Comparison of ENCODE assay signal across 1 cellular context in the genomic region with DNA sequence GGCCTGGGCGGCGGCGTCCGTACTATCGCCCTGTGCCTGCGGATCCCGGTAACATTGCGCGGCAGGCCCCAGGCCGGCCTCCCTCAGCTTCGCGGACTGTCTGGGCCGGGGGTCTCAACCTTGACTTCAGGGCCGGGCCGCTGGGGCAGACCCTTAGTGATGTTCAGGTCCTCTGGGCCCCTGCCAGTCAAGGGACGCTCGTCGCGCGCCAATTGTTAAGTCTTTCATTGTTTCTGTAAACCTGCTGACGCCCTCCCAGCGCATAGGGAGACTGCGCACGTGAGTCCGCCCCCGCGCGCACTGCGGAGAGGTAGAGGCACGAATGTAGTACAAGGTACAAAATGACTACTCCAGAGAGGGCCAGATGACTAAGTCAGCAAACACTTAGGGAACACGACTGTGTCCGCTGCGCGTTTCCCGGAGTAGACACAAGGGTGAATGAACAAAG.
A peak's percentile ranks its signal among the peaks of the same experiment; 100 is the strongest.
TF ChIP-seq lines count a peak whose summit lies in the region.

No MANE protein-coding gene starts in this region.

TF ChIP-seq in H1, 55 proteins besides CTCF, POLR2A, EP300 and RAD21:
- TF ChIP-seq, protein P1, sequence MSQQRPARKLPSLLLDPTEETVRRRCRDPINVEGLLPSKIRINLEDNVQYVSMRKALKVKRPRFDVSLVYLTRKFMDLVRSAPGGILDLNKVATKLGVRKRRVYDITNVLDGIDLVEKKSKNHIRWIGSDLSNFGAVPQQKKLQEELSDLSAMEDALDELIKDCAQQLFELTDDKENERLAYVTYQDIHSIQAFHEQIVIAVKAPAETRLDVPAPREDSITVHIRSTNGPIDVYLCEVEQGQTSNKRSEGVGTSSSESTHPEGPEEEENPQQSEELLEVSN (IDR thresholded peaks at IDR 0.05) = peak; percentile 7; the same call in 1 of the 2 replicates
- TF ChIP-seq EGR1 (IDR thresholded peaks at IDR 0.05; ENCODE audit: borderline replicate concordance, low read depth, low read length) = peak; percentile 75; the same call in 1 of the 2 replicates
- no peak for TF ChIP-seq TAF7 (optimal IDR thresholded peaks at IDR 0.05; ENCODE audit: borderline replicate concordance, low read depth, low read length)
- no peak for TF ChIP-seq SP4 (IDR thresholded peaks at IDR 0.05; ENCODE audit: low read length)
- TF ChIP-seq TBP (IDR thresholded peaks at IDR 0.05; ENCODE audit: low read depth, low read length) = 0 out of 2 replicates have a peak, but pooled peaks have one; percentile 1
- TF ChIP-seq CHD1 (IDR thresholded peaks at IDR 0.05; ENCODE audit: low read depth, low read length) = no peak
- 0 out of 2 replicates have a peak, but pooled peaks have one; percentile 20 for TF ChIP-seq TAF1 (IDR thresholded peaks at IDR 0.05; ENCODE audit: low read depth, low read length)
